ENCODE assay signal across 26 cellular contexts in the genomic region with DNA sequence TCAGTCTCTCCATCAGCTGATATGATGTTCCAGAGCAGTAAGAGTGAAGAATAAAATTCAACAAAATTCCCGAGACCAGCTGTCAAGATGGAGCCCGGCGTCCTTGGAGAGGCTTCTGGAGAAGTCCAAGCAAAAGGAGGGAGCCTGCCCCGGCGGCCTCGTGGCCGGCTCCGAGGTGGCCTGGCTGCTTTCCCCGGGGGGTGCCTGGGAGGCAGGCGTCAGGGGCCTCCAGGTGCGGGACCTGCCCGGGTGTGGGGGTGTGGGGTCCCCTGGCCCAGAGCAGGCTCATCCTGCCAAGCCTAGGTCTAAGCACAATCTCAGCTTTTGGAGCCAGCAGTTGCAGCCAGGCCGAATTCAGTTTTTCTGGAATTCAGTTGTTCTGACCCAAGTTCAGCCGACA.
"Had no signal": no experiment of that assay in that cellular context is flagged by ENCODE, and none has a peak within 500 bp of the region (broad histone marks: within the 10 kb centered on the region; RNA-seq: fewer than 3 reads in every experiment).

No MANE protein-coding gene starts in this region.

- H3K27me3 ChIP-seq: stomach, suprapubic skin, testis, thyroid gland, tibial artery, tibial nerve, transverse colon, upper lobe of left lung, upper lobe of right lung, uterus, vagina had no signal

- H3K9me3 ChIP-seq: stomach, suprapubic skin, testis, thoracic aorta, thyroid gland, tibial artery, tibial nerve, transverse colon, upper lobe of left lung, upper lobe of right lung, uterus, vagina had no signal

- ATAC-seq: stimulated activated effector memory CD8-positive, alpha-beta T cell treated with anti-CD3 and anti-CD28 coated beads, Interleukin-12 subunit alpha, Interleukin-12 subunit beta, amount 100 ng/mL, for 72 hours; stimulated activated naive B cell treated with anti-CD40 and anti-IgM and Interleukin-4, amounts not matched to agents 10 μg/mL and 1 μg/mL and 100 μg/mL, for 72 hours; stimulated activated naive CD8-positive, alpha-beta T cell treated with anti-CD3 and anti-CD28 coated beads, Interleukin-15, amount 100 ng/mL, for 72 hours; stimulated activated naive CD8-positive, alpha-beta T cell treated with anti-CD3 and anti-CD28 coated beads, Interleukin-15, Interleukin-2, amounts not matched to agents 100 U/mL and 50 U/mL, for 24 hours; upper lobe of right lung had no signal

- FAIRE-seq: urothelium cell line had no signal

- H3K4me1 ChIP-seq: suprapubic skin, testis, tibial artery, tibial nerve, transverse colon, upper lobe of left lung, upper lobe of right lung, uterus, vagina had no signal

- H3K36me3 ChIP-seq: stomach, suprapubic skin, thoracic aorta, thyroid gland, tibial artery, tibial nerve, transverse colon, upper lobe of left lung, upper lobe of right lung, uterus, vagina had no signal

- H3K27ac ChIP-seq: stomach, suprapubic skin, testis, thoracic aorta, thyroid gland, tibial artery, tibial nerve, transverse colon, upper lobe of left lung, upper lobe of right lung, uterus, vagina had no signal

- H3K4me3 ChIP-seq: stomach, suprapubic skin, testis, thoracic aorta, thyroid gland, tibial artery, tibial nerve, transverse colon, upper lobe of left lung, upper lobe of right lung, uterus, vagina had no signal

- DNase-seq: stimulated activated CD4-positive, alpha-beta T cell treated with anti-CD3 and anti-CD28 coated beads, Interleukin-2, amount 100 ng/mL, for 48 hours; stimulated activated CD4-positive, alpha-beta T cell treated with anti-CD3 and anti-CD28 coated beads, Interleukin-4, amount 100 ng/mL, for 1 hour; stimulated activated CD4-positive, alpha-beta T cell treated with anti-CD3 and anti-CD28 coated beads, Interleukin-4, amount 100 ng/mL, for 24 hours; stimulated activated CD4-positive, alpha-beta T cell treated with anti-CD3 and anti-CD28 coated beads, Interleukin-4, amount 100 ng/mL, for 4 hours; stimulated activated CD8-positive, alpha-beta memory T cell treated with anti-CD3 and anti-CD28 coated beads, Interleukin-4, amount 100 ng/mL, for 48 hours; stimulated activated naive B cell treated with anti-CD40 and anti-IgM and Interleukin-4, amounts not matched to agents 10 μg/mL and 1 μg/mL and 100 μg/mL, for 72 hours; stimulated activated naive CD4-positive, alpha-beta T cell; stimulated activated naive CD4-positive, alpha-beta T cell treated with Interleukin-2 at 50 U/mL for 16 hours; stimulated activated naive CD8-positive, alpha-beta T cell treated with anti-CD3 and anti-CD28 coated beads, Interleukin-15, amount 100 ng/mL, for 72 hours; stimulated activated naive CD8-positive, alpha-beta T cell treated with anti-CD3 and anti-CD28 coated beads, Interleukin-15, Interleukin-2, amounts not matched to agents 100 U/mL and 50 U/mL, for 24 hours; stomach; substantia nigra; testis; thyroid gland; tibial artery; transverse colon; trophoblast cell; upper lobe of right lung; uterus had no signal
